In genomic region chr3:44099566-44100297, GRCh38 we compare ENCODE assay signal across 19 cellular contexts.
DNase-seq lines count a peak whose midpoint lies in the region; TF ChIP-seq lines count a peak whose summit lies in the region.
"Had no signal": no experiment of that assay in that cellular context is flagged by ENCODE, and none has a peak within 500 bp of the region (broad histone marks: within the 10 kb centered on the region; RNA-seq: fewer than 3 reads in every experiment).

No MANE protein-coding gene starts in this region.

- no peak for TF ChIP-seq POLR2A in breast epithelium (IDR thresholded peaks at IDR 0.05)

- no peaks in the 10 kb centered on the region for H3K4me1 ChIP-seq in breast epithelium
- H3K4me1 ChIP-seq: BLaER1 had no signal

- H3K9me3 ChIP-seq in breast epithelium = no peaks in the 10 kb centered on the region
- H3K9me3 ChIP-seq: BLaER1 had no signal

- no peak overlapping the region for H3K4me3 ChIP-seq in breast epithelium
- H3K4me3 ChIP-seq: BLaER1 had no signal

- TF ChIP-seq CTCF in breast epithelium (IDR thresholded peaks at IDR 0.05) = no peak

- H3K27ac ChIP-seq in breast epithelium = no peak overlapping the region
- H3K27ac ChIP-seq: BLaER1 had no signal

- no peaks in the 10 kb centered on the region for H3K36me3 ChIP-seq in breast epithelium
- H3K36me3 ChIP-seq: BLaER1 had no signal

- H3K27me3 ChIP-seq in breast epithelium = peaks cover 0 to 6% of the 10 kb centered on the region in 2 donors
- H3K27me3 ChIP-seq: BLaER1 had no signal

- DNase-seq in NCI-H2227 treated with DMSO at 0.1 percent for 48 hours (lab: John Stamatoyannopoulos, UW) (peak; percentile 29), ecto neural progenitor cell (ENCODE audit: low spot score) (peak; percentile 31), midbrain (lab: John Stamatoyannopoulos, UW) (peak; percentile 22), ureter (ENCODE audit: low spot score) (peak; percentile 1), breast epithelium (ENCODE audit: low spot score in 2 of 2) (no peak)
- DNase-seq in activated CD4-positive, alpha-beta T cell treated with anti-CD3 and anti-CD28 coated beads, Interleukin-2, amount 50 U/mL, for 4 hours = no peak
- no peak for DNase-seq in activated CD8-positive, alpha-beta memory T cell treated with anti-CD3 and anti-CD28 coated beads, Interleukin-2, amount 50 U/mL, for 48 hours
- DNase-seq: CD4-positive, alpha-beta memory T cell; IMR-90; Karpas-422; MM.1S; NCI-H1092; NCI-H1436 treated with DMSO at 0.1 percent for 48 hours; NCI-H2029; NCI-H510A; NCI-H748 treated with DMSO at 0.1 percent for 48 hours; OCI-M1; Right ventricle myocardium superior had no signal

- intact Hi-C loops in breast epithelium (cut with DNase I; ENCODE audit: low total_unique reads) = no loop called here

Comparison
In these comparisons a context has a peak if more than half of its experiments do, and no peak if none do; other contexts are left out.
1. DNase-seq: peak in NCI-H2227 treated with DMSO at 0.1 percent for 48 hours (single experiment), ecto neural progenitor cell (single experiment), midbrain (single experiment) and ureter (single experiment); none in activated CD4-positive, alpha-beta T cell treated with anti-CD3 and anti-CD28 coated beads, Interleukin-2, amount 50 U/mL, for 4 hours (0 of 2), breast epithelium (0 of 2) and activated CD8-positive, alpha-beta memory T cell treated with anti-CD3 and anti-CD28 coated beads, Interleukin-2, amount 50 U/mL, for 48 hours (single experiment).